ENCODE assay signal across 8 cellular contexts in the genomic region with DNA sequence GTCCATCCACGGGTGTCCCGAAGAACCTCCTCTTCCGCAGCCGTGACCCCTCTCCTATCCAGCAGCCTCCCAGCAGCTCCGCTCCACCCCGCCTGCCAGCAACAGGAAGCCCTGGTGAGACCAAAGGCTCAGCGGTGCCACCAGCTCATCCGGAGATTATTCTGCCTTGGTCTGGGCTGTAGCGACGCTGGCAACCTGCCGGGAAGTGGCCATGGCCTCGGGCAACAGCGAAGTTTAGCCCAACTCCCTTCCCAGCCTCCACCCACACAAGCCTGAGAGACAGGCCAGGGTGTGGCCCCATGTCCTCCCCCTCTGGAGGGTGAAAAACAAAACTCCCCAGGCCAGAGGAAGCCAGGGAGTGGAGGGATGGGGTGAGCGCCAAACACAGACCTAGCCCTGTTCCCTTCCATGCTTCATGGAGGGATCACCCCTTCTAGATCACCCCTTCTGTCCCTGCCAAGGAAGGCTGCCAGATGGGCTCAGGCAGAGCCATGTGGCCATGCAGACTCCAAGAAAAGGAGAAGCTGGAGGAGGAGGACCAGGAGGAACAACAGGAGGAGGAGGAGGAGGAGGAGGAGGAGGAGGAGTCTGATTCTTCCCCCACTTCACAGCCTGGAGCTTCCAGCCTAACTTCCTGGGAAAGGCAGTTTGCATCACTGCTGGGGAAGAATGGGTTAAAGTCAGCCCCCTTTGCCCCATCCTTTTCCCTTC. TPM values are rescaled to one million over a fixed set of nuclear protein-coding genes. Genes with fewer than 3 reads are reported as not detected.
DNase-seq lines count a peak whose midpoint lies in the region; ATAC-seq, FAIRE-seq and TF ChIP-seq lines count a peak whose summit lies in the region.

No MANE protein-coding gene starts in this region.

- H3K4me3 Mint-ChIP-seq in T-helper 17 cell (peak overlapping the region; percentile 95), brain (peak overlapping the region in 4 of 5 experiments; percentile 61 to 79 (median 66))

- H3K79me2 ChIP-seq in ACC112 (ENCODE audit: control insufficient read depth, insufficient read depth, low read length, unreplicated experiment): peaks cover 22% of the 10 kb centered on the region

- H3K27ac ChIP-seq in ACC112 (ENCODE audit: low read depth, low read length): peak overlapping the region; percentile 69

- no peaks in the 10 kb centered on the region for H3K9me3 Mint-ChIP-seq in brain

- intact Hi-C loops in left colon (cut with DNase I, micrococcal nuclease): no loop called here

- DNase-seq in GM18507 (ENCODE audit: extremely low spot score, insufficient read length, low read depth) (peak; percentile 46), T-helper 17 cell (peak; percentile 27 to 39 (median 31)), left colon (peak; percentile 57), kidney glomerular epithelial cell (lab: John Stamatoyannopoulos, UW) (no peak)
- DNase-seq in stimulated activated CD8-positive, alpha-beta memory T cell treated with anti-CD3 and anti-CD28 coated beads, Interleukin-4, amount 100 ng/mL, for 1 hour (ENCODE audit: low read depth in 2 of 2, low spot score in 1 of 2): peak; percentile 6 to 15

- peak; percentile 80 for ATAC-seq in T-helper 17 cell
- ATAC-seq in left colon: peak; percentile 22
- no peak for ATAC-seq in HG02840 (IDR thresholded peaks at IDR 0.05; ENCODE audit: low FRiP score, unreplicated experiment)

- peak; percentile 86 for FAIRE-seq in GM18507 (lab: Jason Lieb, UNC)

- H3K27me3 Mint-ChIP-seq in T-helper 17 cell (no peaks in the 10 kb centered on the region), brain (peaks cover 2% of the 10 kb centered on the region)

- H3K36me3 Mint-ChIP-seq in T-helper 17 cell (ENCODE audit: low read depth) (peaks cover 17% of the 10 kb centered on the region), brain (peaks cover 17% of the 10 kb centered on the region)

- no peak for TF ChIP-seq CTCF in brain (conservative IDR thresholded peaks at IDR 0.05)

- H3K9me3 ChIP-seq in T-helper 17 cell (ENCODE audit: control insufficient read depth, low read length, poor library complexity, severe bottlenecking): no peaks in the 10 kb centered on the region

- H2AFZ ChIP-seq in ACC112 (ENCODE audit: low read length, unreplicated experiment): peak overlapping the region; percentile 82

- H3K27me3 ChIP-seq in ACC112 (ENCODE audit: insufficient read depth, low read length): no peaks in the 10 kb centered on the region

- H3K27ac Mint-ChIP-seq in T-helper 17 cell (peak overlapping the region; percentile 97), brain (peak overlapping the region in 3 of 5 experiments; percentile 20 to 83 (median 27))

- peak overlapping the region; percentile 94 for H3K4me3 ChIP-seq in ACC112 (ENCODE audit: low read depth, low read length)

- H3K4me1 Mint-ChIP-seq in T-helper 17 cell (peaks cover 59% of the 10 kb centered on the region), brain (no peaks in the 10 kb centered on the region)

- peaks cover 8% of the 10 kb centered on the region; the same call in 1 of the 2 replicates for H3K36me3 ChIP-seq in ACC112 (ENCODE audit: insufficient read depth, low read length)

- peaks cover 34% of the 10 kb centered on the region for H3K4me1 ChIP-seq in ACC112 (ENCODE audit: control insufficient read depth, insufficient read depth, low read length, unreplicated experiment)

RNA-seq across cellular contexts. Expression of gene CALHM2, which starts 0.9 kb away (rescaled TPM):
- total RNA-seq in T-helper 17 cell: 10 to 100 TPM; 15.5 to 23.6 TPM
- polyA plus RNA-seq in brain (ENCODE audit: insufficient read depth, low read depth, low replicate concordance): 29.1 TPM
- total RNA-seq in left colon: 1 to 10 TPM; 4.5 to 10.0 TPM

RNA-seq across cellular contexts. Expression of gene CALHM1, which starts 7.5 kb away (rescaled TPM):
- total RNA-seq in T-helper 17 cell (not detected), left colon (not detected)
- 0.37 TPM for polyA plus RNA-seq in brain (ENCODE audit: insufficient read depth, low read depth, low replicate concordance)

RNA-seq across cellular contexts. Expression of gene CALHM3, which starts 27.8 kb away (rescaled TPM):
- total RNA-seq in T-helper 17 cell (not detected), left colon (not detected)
- polyA plus RNA-seq in brain (ENCODE audit: insufficient read depth, low read depth, low replicate concordance): not detected

RNA-seq across cellular contexts. Expression of gene NEURL1, which starts 42.3 kb away (rescaled TPM):
- 1 to 10 TPM in 1 of 2 donors, under 1 TPM in 1; 0.50 to 1.1 TPM for total RNA-seq in T-helper 17 cell
- polyA plus RNA-seq in brain (ENCODE audit: insufficient read depth, low read depth, low replicate concordance): 71.6 TPM
- 10 to 100 TPM; 47.5 to 49.2 TPM for total RNA-seq in left colon

RNA-seq across cellular contexts. Expression of gene PDCD11, which starts 54.8 kb away (rescaled TPM):
- total RNA-seq in T-helper 17 cell (10 to 100 TPM; 18.7 to 29.7 TPM), left colon (10 to 100 TPM; 17.9 to 26.3 TPM)
- 18.0 TPM for polyA plus RNA-seq in brain (ENCODE audit: insufficient read depth, low read depth, low replicate concordance)
